Comparison of ENCODE assay signal across 23 cellular contexts in the genomic region with DNA sequence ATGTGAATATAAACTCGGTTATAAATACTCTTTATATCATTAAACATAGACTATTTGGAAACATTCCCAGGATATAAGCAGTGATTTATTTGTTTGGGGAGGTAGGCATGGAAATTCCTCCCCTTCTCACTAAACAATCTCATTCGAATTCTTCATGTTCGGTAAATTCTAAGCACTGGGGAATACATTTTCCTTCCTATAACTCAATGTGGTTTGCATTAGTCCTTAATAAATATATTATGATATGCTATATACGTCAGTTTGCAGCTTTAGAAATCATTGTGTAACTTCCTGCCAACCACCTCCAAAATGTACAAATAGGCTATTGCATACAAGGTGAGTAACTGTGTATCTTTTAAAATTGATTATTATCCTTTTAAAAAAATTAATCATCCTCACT.
"Had no signal": no experiment of that assay in that cellular context is flagged by ENCODE, and none has a peak within 500 bp of the region (broad histone marks: within the 10 kb centered on the region; RNA-seq: fewer than 3 reads in every experiment).

No MANE protein-coding gene starts in this region.

- H3K36me3 Mint-ChIP-seq: immature natural killer cell; naive thymus-derived CD4-positive, alpha-beta T cell had no signal

- H3K27me3 ChIP-seq: colonic mucosa, esophagus muscularis mucosa, foreskin keratinocyte, gastroesophageal sphincter, hepatocyte, left lung had no signal

- H3K27ac ChIP-seq: colonic mucosa, esophagus muscularis mucosa, foreskin keratinocyte, gastroesophageal sphincter, heart left ventricle, hepatocyte, left lung, lower lobe of right lung had no signal

- H3K4me1 Mint-ChIP-seq: endodermal cell; immature natural killer cell; naive thymus-derived CD4-positive, alpha-beta T cell had no signal

- H3K4me3 Mint-ChIP-seq: dendritic cell treated with granulocyte-macrophage colony-stimulating factor and Interleukin-4, amounts not matched to agents 40 ng/mL and 50 ng/mL, for 4 days; effector memory CD8-positive, alpha-beta T cell; endodermal cell; immature natural killer cell; naive thymus-derived CD4-positive, alpha-beta T cell had no signal

- H3K4me1 ChIP-seq: colonic mucosa, esophagus muscularis mucosa, foreskin keratinocyte, gastroesophageal sphincter, heart left ventricle, left lung, lower lobe of right lung had no signal

- H2AFZ ChIP-seq: hepatocyte had no signal

- H3K4me2 ChIP-seq: hepatocyte had no signal

- H3K27me3 Mint-ChIP-seq: dendritic cell treated with granulocyte-macrophage colony-stimulating factor and Interleukin-4, amounts not matched to agents 40 ng/mL and 50 ng/mL, for 4 days had no signal

- H3K4me3 ChIP-seq: colonic mucosa, esophagus muscularis mucosa, gastroesophageal sphincter, heart left ventricle, hepatocyte, left lung, lower lobe of right lung had no signal

- H3K79me2 ChIP-seq: hepatocyte had no signal

- H3K9me3 Mint-ChIP-seq: dendritic cell treated with granulocyte-macrophage colony-stimulating factor and Interleukin-4, amounts not matched to agents 40 ng/mL and 50 ng/mL, for 4 days; effector memory CD8-positive, alpha-beta T cell; endodermal cell; immature natural killer cell; naive thymus-derived CD4-positive, alpha-beta T cell had no signal

- H3K36me3 ChIP-seq: colonic mucosa, esophagus muscularis mucosa, gastroesophageal sphincter, heart left ventricle, left lung, lower lobe of right lung had no signal

- H3K9me3 ChIP-seq: colonic mucosa, esophagus muscularis mucosa, gastroesophageal sphincter, heart left ventricle, left lung, lower lobe of right lung had no signal

- DNase-seq: colonic mucosa; cortex of kidney; effector CD8-positive, alpha-beta T cell; effector memory CD8-positive, alpha-beta T cell; endodermal cell; foreskin keratinocyte; heart left ventricle; hypothalamus; immature natural killer cell; islet precursor cell; kidney; kidney glomerular epithelial cell; left colon; left lung; left ventricle myocardium superior; lower lobe of right lung; mesenchymal stem cell; midbrain; naive thymus-derived CD4-positive, alpha-beta T cell had no signal

- H3K27ac Mint-ChIP-seq: dendritic cell treated with granulocyte-macrophage colony-stimulating factor and Interleukin-4, amounts not matched to agents 40 ng/mL and 50 ng/mL, for 4 days; effector memory CD8-positive, alpha-beta T cell; endodermal cell; immature natural killer cell; naive thymus-derived CD4-positive, alpha-beta T cell had no signal

- ATAC-seq: effector memory CD8-positive, alpha-beta T cell; foreskin keratinocyte; gastroesophageal sphincter; heart left ventricle; left colon; left lung; left ventricle myocardium superior; lower lobe of right lung; naive thymus-derived CD4-positive, alpha-beta T cell had no signal
